Comparison of ENCODE assay signal across 1 cellular context in the genomic region with DNA sequence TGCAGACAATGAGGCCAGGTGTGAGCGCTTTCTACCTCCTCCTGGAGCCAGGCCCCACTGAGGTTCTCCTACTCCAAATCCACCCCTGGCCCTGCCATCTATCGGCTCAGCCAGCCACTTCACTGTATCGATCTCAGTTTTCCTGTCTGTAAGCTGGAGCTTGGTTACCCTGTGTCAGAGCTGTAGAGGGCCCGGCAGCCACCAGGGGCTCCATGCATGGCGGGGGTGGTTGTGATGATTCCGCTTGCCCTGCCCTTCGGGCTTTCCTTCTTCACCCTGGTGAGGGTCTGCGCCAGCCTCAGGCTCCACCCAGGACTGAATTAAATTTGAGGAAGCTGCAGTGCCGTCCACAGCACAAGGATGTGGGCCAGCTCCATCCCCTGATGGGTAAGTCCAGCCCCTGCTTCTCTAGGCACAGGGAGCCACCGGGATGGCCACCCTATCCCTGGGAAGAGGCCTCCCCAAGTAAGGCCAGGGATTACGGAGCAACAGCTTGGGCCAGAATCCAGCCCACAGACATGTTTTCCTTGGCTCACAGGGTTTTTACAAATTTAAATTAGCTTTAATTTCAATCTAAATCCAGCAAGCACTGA.
TF ChIP-seq lines count a peak whose summit lies in the region.

No MANE protein-coding gene starts in this region.

TF ChIP-seq in K562, 482 proteins besides CTCF, POLR2A, EP300 and RAD21 (continued from another document):
- TF ChIP-seq, protein P1, sequence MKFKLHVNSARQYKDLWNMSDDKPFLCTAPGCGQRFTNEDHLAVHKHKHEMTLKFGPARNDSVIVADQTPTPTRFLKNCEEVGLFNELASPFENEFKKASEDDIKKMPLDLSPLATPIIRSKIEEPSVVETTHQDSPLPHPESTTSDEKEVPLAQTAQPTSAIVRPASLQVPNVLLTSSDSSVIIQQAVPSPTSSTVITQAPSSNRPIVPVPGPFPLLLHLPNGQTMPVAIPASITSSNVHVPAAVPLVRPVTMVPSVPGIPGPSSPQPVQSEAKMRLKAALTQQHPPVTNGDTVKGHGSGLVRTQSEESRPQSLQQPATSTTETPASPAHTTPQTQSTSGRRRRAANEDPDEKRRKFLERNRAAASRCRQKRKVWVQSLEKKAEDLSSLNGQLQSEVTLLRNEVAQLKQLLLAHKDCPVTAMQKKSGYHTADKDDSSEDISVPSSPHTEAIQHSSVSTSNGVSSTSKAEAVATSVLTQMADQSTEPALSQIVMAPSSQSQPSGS (CRISPR knock-in tag; IDR thresholded peaks at IDR 0.05) = no peak
- TF ChIP-seq ZNF175 (CRISPR knock-in tag; IDR thresholded peaks at IDR 0.05; ENCODE audit: low read depth) (no peak), TCF7 (IDR thresholded peaks at IDR 0.05; ENCODE audit: borderline replicate concordance) (no peak)
- TF ChIP-seq, protein P2, sequence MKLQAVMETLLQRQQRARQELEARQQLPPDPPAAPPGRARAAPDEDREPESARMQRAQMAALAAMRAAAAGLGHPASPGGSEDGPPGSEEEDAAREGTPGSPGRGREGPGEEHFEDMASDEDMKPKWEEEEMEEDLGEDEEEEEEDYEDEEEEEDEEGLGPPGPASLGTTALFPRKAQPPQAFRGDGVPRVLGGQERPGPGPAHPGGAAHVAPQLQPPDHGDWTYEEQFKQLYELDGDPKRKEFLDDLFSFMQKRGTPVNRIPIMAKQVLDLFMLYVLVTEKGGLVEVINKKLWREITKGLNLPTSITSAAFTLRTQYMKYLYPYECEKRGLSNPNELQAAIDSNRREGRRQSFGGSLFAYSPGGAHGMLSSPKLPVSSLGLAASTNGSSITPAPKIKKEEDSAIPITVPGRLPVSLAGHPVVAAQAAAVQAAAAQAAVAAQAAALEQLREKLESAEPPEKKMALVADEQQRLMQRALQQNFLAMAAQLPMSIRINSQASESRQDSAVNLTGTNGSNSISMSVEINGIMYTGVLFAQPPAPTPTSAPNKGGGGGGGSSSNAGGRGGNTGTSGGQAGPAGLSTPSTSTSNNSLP (IDR thresholded peaks at IDR 0.05; ENCODE audit: borderline replicate concordance, low read depth, low read length) = no peak
- TF ChIP-seq, protein P3, sequence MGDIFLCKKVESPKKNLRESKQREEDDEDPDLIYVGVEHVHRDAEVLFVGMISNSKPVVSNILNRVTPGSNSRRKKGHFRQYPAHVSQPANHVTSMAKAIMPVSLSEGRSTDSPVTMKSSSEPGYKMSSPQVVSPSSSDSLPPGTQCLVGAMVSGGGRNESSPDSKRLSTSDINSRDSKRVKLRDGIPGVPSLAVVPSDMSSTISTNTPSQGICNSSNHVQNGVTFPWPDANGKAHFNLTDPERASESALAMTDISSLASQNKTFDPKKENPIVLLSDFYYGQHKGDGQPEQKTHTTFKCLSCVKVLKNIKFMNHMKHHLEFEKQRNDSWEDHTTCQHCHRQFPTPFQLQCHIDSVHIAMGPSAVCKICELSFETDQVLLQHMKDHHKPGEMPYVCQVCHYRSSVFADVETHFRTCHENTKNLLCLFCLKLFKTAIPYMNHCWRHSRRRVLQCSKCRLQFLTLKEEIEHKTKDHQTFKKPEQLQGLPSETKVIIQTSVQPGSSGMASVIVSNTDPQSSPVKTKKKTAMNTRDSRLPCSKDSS (IDR thresholded peaks at IDR 0.05; ENCODE audit: low read depth, partially characterized antibody) = no peak
- TF ChIP-seq, protein P4, sequence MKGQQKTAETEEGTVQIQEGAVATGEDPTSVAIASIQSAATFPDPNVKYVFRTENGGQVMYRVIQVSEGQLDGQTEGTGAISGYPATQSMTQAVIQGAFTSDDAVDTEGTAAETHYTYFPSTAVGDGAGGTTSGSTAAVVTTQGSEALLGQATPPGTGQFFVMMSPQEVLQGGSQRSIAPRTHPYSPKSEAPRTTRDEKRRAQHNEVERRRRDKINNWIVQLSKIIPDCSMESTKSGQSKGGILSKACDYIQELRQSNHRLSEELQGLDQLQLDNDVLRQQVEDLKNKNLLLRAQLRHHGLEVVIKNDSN (CRISPR knock-in tag; IDR thresholded peaks at IDR 0.05) = no peak
- TF ChIP-seq, protein P5, sequence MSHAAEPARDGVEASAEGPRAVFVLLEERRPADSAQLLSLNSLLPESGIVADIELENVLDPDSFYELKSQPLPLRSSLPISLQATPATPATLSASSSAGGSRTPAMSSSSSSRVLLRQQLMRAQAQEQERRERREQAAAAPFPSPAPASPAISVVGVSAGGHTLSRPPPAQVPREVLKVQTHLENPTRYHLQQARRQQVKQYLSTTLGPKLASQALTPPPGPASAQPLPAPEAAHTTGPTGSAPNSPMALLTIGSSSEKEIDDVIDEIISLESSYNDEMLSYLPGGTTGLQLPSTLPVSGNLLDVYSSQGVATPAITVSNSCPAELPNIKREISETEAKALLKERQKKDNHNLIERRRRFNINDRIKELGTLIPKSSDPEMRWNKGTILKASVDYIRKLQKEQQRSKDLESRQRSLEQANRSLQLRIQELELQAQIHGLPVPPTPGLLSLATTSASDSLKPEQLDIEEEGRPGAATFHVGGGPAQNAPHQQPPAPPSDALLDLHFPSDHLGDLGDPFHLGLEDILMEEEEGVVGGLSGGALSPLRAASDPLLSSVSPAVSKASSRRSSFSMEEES (CRISPR knock-in tag; IDR thresholded peaks at IDR 0.05) = no peak
- TF ChIP-seq, protein P6, sequence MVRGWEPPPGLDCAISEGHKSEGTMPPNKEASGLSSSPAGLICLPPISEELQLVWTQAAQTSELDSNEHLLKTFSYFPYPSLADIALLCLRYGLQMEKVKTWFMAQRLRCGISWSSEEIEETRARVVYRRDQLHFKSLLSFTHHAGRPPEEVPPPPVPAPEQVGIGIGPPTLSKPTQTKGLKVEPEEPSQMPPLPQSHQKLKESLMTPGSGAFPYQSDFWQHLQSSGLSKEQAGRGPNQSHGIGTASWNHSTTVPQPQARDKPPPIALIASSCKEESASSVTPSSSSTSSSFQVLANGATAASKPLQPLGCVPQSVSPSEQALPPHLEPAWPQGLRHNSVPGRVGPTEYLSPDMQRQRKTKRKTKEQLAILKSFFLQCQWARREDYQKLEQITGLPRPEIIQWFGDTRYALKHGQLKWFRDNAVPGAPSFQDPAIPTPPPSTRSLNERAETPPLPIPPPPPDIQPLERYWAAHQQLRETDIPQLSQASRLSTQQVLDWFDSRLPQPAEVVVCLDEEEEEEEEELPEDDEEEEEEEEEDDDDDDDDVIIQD (CRISPR knock-in tag; IDR thresholded peaks at IDR 0.05) = no peak
TF ChIP-seq in K562: peak in this region for 0.
